ENCODE assay signal across 9 cellular contexts in the genomic region with DNA sequence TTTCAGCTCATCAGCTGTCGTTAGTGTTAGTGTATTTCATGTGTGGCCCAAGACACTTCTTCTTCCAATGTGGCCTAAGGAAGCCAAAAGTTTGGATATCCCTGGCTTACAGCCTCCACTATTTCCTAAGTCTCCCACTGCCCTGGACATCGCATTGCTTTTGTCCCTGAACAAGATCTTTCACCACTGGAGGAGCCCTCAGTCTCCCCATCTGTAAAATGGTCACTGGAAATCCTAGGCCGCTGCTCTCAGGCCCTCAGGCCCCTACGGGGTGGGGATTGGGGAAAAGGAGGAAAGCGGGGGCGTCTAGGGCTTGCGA. TPM values are rescaled to one million over a fixed set of nuclear protein-coding genes. Genes with fewer than 3 reads are reported as not detected.
DNase-seq lines count a peak whose midpoint lies in the region; ATAC-seq, FAIRE-seq and TF ChIP-seq lines count a peak whose summit lies in the region.
"Had no signal": no experiment of that assay in that cellular context is flagged by ENCODE, and none has a peak within 500 bp of the region (broad histone marks: within the 10 kb centered on the region; RNA-seq: fewer than 3 reads in every experiment).

No MANE protein-coding gene starts in this region.

- peaks cover 37% of the 10 kb centered on the region for H3K4me1 Mint-ChIP-seq in activated T-cell treated with anti-CD3 and anti-CD28 coated beads, Interleukin-2, amount 50 U/mL, for 24 hours (ENCODE audit: low read depth)

- no peak for DNase-seq in activated T-cell treated with anti-CD3 and anti-CD28 coated beads, Interleukin-2, amount 50 U/mL, for 24 hours
- DNase-seq in activated T-cell treated with anti-CD3 and anti-CD28 coated beads, Interleukin-2, amount 50 U/mL, for 1 hour: no peak
- no peak for DNase-seq in astrocyte of the cerebellum (ENCODE audit: low read depth)
- DNase-seq in lower lobe of right lung: no peak
- no peak for DNase-seq in tibial artery
- DNase-seq in RCC 7860 (ENCODE audit: low spot score): no peak
- DNase-seq: NCI-H1930 had no signal

- H3K27me3 Mint-ChIP-seq in activated T-cell treated with anti-CD3 and anti-CD28 coated beads, Interleukin-2, amount 50 U/mL, for 24 hours: no peaks in the 10 kb centered on the region

- H3K9me3 ChIP-seq in lower lobe of right lung (no peaks in the 10 kb centered on the region), tibial artery (no peaks in the 10 kb centered on the region)

- ATAC-seq in lower lobe of right lung: peak in 1 of 2 donors; percentile 3
- ATAC-seq in GM18909 (IDR thresholded peaks at IDR 0.05; ENCODE audit: poor library complexity, unreplicated experiment): no peak
- ATAC-seq in GM21423 (IDR thresholded peaks at IDR 0.05; ENCODE audit: unreplicated experiment): no peak

- intact Hi-C loops in lower lobe of right lung (cut with DNase I) (no loop called here), tibial artery (cut with DNase I; ENCODE audit: low total_unique reads) (no loop called here)

- H3K4me3 Mint-ChIP-seq in activated T-cell treated with anti-CD3 and anti-CD28 coated beads, Interleukin-2, amount 50 U/mL, for 24 hours: peak overlapping the region; percentile 53

- H3K36me3 ChIP-seq in lower lobe of right lung: no peaks in the 10 kb centered on the region
- no peaks in the 10 kb centered on the region for H3K36me3 ChIP-seq in tibial artery

- H3K4me1 ChIP-seq in lower lobe of right lung: peaks cover 33% of the 10 kb centered on the region
- peaks cover 0 to 42% (median 26%) of the 10 kb centered on the region in 4 donors for H3K4me1 ChIP-seq in tibial artery

- H3K4me3 ChIP-seq in astrocyte of the cerebellum (ENCODE audit: low read depth, low read length) (peak overlapping the region; percentile 73), lower lobe of right lung (peak overlapping the region; percentile 90), tibial artery (peak overlapping the region; percentile 79 to 99)

- no peaks in the 10 kb centered on the region for H3K9me3 Mint-ChIP-seq in activated T-cell treated with anti-CD3 and anti-CD28 coated beads, Interleukin-2, amount 50 U/mL, for 24 hours

- no peaks in the 10 kb centered on the region for H3K36me3 Mint-ChIP-seq in activated T-cell treated with anti-CD3 and anti-CD28 coated beads, Interleukin-2, amount 50 U/mL, for 24 hours (ENCODE audit: low read depth)

- no peak for TF ChIP-seq CTCF in astrocyte of the cerebellum (IDR thresholded peaks at IDR 0.05; ENCODE audit: low read depth, low read length, missing control alignments)
- no peak for TF ChIP-seq CTCF in lower lobe of right lung (IDR thresholded peaks at IDR 0.05)
- no peak for TF ChIP-seq CTCF in tibial artery (IDR thresholded peaks at IDR 0.05)

- no peak overlapping the region for H3K27ac Mint-ChIP-seq in activated T-cell treated with anti-CD3 and anti-CD28 coated beads, Interleukin-2, amount 50 U/mL, for 24 hours

- FAIRE-seq in RCC 7860 (lab: Jason Lieb, UNC): no peak

- in situ Hi-C loops in astrocyte of the cerebellum (cut with HindIII; ENCODE audit: low sequenced_read_pairs): no loop called here

- H3K27me3 ChIP-seq in lower lobe of right lung (ENCODE audit: low read depth): no peaks in the 10 kb centered on the region
- H3K27me3 ChIP-seq in tibial artery: no peaks in the 10 kb centered on the region

- H3K27ac ChIP-seq in lower lobe of right lung: peak overlapping the region; percentile 90
- H3K27ac ChIP-seq in tibial artery: peak overlapping the region; percentile 87 to 93

RNA-seq across cellular contexts. Expression of gene LDLRAP1, which starts 0.3 kb away (rescaled TPM):
- 30.3 TPM for total RNA-seq in lower lobe of right lung
